18 cellular contexts compared by ENCODE assay signal in genomic region chr9:132637351-132637750, GRCh38. TPM values are rescaled to one million over a fixed set of nuclear protein-coding genes. Genes with fewer than 3 reads are reported as not detected.
A peak's percentile ranks its signal among the peaks of the same experiment; 100 is the strongest.
DNase-seq lines count a peak whose midpoint lies in the region; ATAC-seq, FAIRE-seq and TF ChIP-seq lines count a peak whose summit lies in the region.
"Had no signal": no experiment of that assay in that cellular context is flagged by ENCODE, and none has a peak within 500 bp of the region (broad histone marks: within the 10 kb centered on the region; RNA-seq: fewer than 3 reads in every experiment).

No MANE protein-coding gene starts in this region.

- H3K27me3 ChIP-seq in bronchial epithelial cell (ENCODE audit: control insufficient read depth, insufficient read depth, low read length) (no peaks in the 10 kb centered on the region), stomach smooth muscle (ENCODE audit: control insufficient read depth in 1 of 2, insufficient read depth in 2 of 2, low read length in 2 of 2) (no peaks in the 10 kb centered on the region), vagina (no peaks in the 10 kb centered on the region)

- no peak for ATAC-seq in GM21515 (IDR thresholded peaks at IDR 0.05; ENCODE audit: unreplicated experiment)
- no peak for ATAC-seq in GM19351 (IDR thresholded peaks at IDR 0.05; ENCODE audit: unreplicated experiment)
- ATAC-seq: left lobe of liver; stimulated activated naive CD8-positive, alpha-beta T cell treated with anti-CD3 and anti-CD28 coated beads, Interleukin-15, Interleukin-2, amounts not matched to agents 100 U/mL and 50 U/mL, for 24 hours had no signal

- H3K36me3 ChIP-seq in bronchial epithelial cell (ENCODE audit: control insufficient read depth, insufficient read depth, low read length): peaks cover 5% of the 10 kb centered on the region
- peaks cover 5 to 16% of the 10 kb centered on the region in 2 donors for H3K36me3 ChIP-seq in stomach smooth muscle (ENCODE audit: control insufficient read depth in 2 of 2, insufficient read depth in 2 of 2, low read length in 2 of 2)
- H3K36me3 ChIP-seq in vagina: peaks cover 0 to 42% of the 10 kb centered on the region in 2 donors

- no peak for TF ChIP-seq POLR2A in vagina (IDR thresholded peaks at IDR 0.05)

- peak overlapping the region; percentile 88 for H3K27ac ChIP-seq in stomach smooth muscle (ENCODE audit: low read length)
- no peak overlapping the region for H3K27ac ChIP-seq in vagina
- H3K27ac ChIP-seq: 22Rv1, parathyroid adenoma had no signal

- H3K4me3 ChIP-seq in bronchial epithelial cell (ENCODE audit: low read depth, low read length) (no peak overlapping the region), stomach smooth muscle (ENCODE audit: low read length in 2 of 2) (peak overlapping the region in 1 of 2 donors; percentile 15), vagina (no peak overlapping the region)

- intact Hi-C loops in vagina (cut with DNase I): no loop called here

- DNase-seq in DMS 273 (lab: John Stamatoyannopoulos, UW; ENCODE audit: unreplicated experiment): peak; percentile 15
- DNase-seq in DMS 273 treated with DMSO at 0.1 percent for 48 hours (lab: John Stamatoyannopoulos, UW): no peak
- DNase-seq in NCI-H345 treated with DMSO at 0.1 percent for 48 hours (lab: John Stamatoyannopoulos, UW; ENCODE audit: unreplicated experiment): peak; percentile 82
- DNase-seq in bronchial epithelial cell (ENCODE audit: low read depth): peak; percentile 75
- no peak for DNase-seq in vagina (ENCODE audit: extremely low spot score in 2 of 2)
- DNase-seq: activated CD4-positive, CD25-positive, alpha-beta regulatory T cell; activated gamma-delta T cell treated with Interleukin-2 at 50 U/mL for 16 hours; Kasumi-1; RPMI8226; stimulated activated naive CD8-positive, alpha-beta T cell treated with anti-CD3 and anti-CD28 coated beads, Interleukin-15, Interleukin-2, amounts not matched to agents 100 U/mL and 50 U/mL, for 24 hours had no signal

- TF ChIP-seq CTCF in bronchial epithelial cell (IDR thresholded peaks at IDR 0.05; ENCODE audit: insufficient read depth, low read length, severe bottlenecking) (no peak), vagina (IDR thresholded peaks at IDR 0.05) (no peak)

- H3K4me1 ChIP-seq in stomach smooth muscle (ENCODE audit: control insufficient read depth, insufficient read depth, low read length) (peaks cover 16% of the 10 kb centered on the region), vagina (no peaks in the 10 kb centered on the region)
- H3K4me1 ChIP-seq: parathyroid adenoma had no signal

- peak overlapping the region; percentile 8 to 47 for H3K9ac ChIP-seq in stomach smooth muscle (ENCODE audit: low read length in 2 of 2)
- H3K9ac ChIP-seq: parathyroid adenoma had no signal

- H3K9me3 ChIP-seq in stomach smooth muscle (ENCODE audit: control insufficient read depth in 2 of 2, low read length in 2 of 2): no peaks in the 10 kb centered on the region
- H3K9me3 ChIP-seq in vagina: no peaks in the 10 kb centered on the region

- no peak for FAIRE-seq in bronchial epithelial cell (lab: Jason Lieb, UNC)
- FAIRE-seq: GM12892 had no signal

RNA-seq across cellular contexts. Expression of gene DDX31, which starts 32.4 kb away (rescaled TPM):
- total RNA-seq in bronchial epithelial cell (11.1 and 15.8 TPM in 2 replicates), vagina (17.9 TPM)

RNA-seq across cellular contexts. Expression of gene GTF3C4, which starts 32.9 kb away (rescaled TPM):
- total RNA-seq in bronchial epithelial cell (9.5 and 9.7 TPM in 2 replicates), vagina (8.8 TPM)

RNA-seq across cellular contexts. Expression of gene BARHL1, which starts 54.9 kb away (rescaled TPM):
- not detected in 2 replicates for total RNA-seq in bronchial epithelial cell
- total RNA-seq in vagina: not detected
- total RNA-seq: left lobe of liver; T-helper 1 cell treated with Interleukin-12 subunit alpha and Interleukin-12 subunit beta and Interleukin-4 antibody, amounts not matched to agents 30 ng/mL and 1 ng/mL, for 36 hours had no signal

Comparison
In these comparisons a context has a peak if more than half of its experiments do, and no peak if none do; other contexts are left out.
1. DNase-seq: peak in DMS 273 (single experiment), NCI-H345 treated with DMSO at 0.1 percent for 48 hours (single experiment) and bronchial epithelial cell (single experiment); none in DMS 273 treated with DMSO at 0.1 percent for 48 hours (single experiment) and vagina (0 of 2).